Comparison of ENCODE assay signal across 9 cellular contexts in genomic region chr12:644293-644639, GRCh38. TPM values are rescaled to one million over a fixed set of nuclear protein-coding genes. Genes with fewer than 3 reads are reported as not detected.
DNase-seq lines count a peak whose midpoint lies in the region; ATAC-seq, FAIRE-seq and TF ChIP-seq lines count a peak whose summit lies in the region.
"Had no signal": no experiment of that assay in that cellular context is flagged by ENCODE, and none has a peak within 500 bp of the region (broad histone marks: within the 10 kb centered on the region; RNA-seq: fewer than 3 reads in every experiment).

No MANE protein-coding gene starts in this region.

- TF ChIP-seq EP300 in HepG2 (IDR thresholded peaks at IDR 0.05; ENCODE audit: low read depth in 2 of 2, low read length in 2 of 2), result no peak
- no peak for TF ChIP-seq EP300 in HepG2 (CRISPR knock-in tag; IDR thresholded peaks at IDR 0.05; ENCODE audit: borderline replicate concordance)

- peak overlapping the region; percentile 80 for H3K4me3 Mint-ChIP-seq in activated CD4-positive, alpha-beta T cell treated with anti-CD3 and anti-CD28 coated beads, Interleukin-2, amount 10 ng/mL, durations not matched to agents 7 days and 5 days
- peak overlapping the region; percentile 84 for H3K4me3 Mint-ChIP-seq in activated CD8-positive, alpha-beta T cell treated with anti-CD3 and anti-CD28 coated beads for 36 hours

- H3K9me3 ChIP-seq in HepG2 (ENCODE audit: low read length) (no peaks in the 10 kb centered on the region), subcutaneous abdominal adipose tissue (ENCODE audit: control insufficient read depth in 5 of 5, low read length in 5 of 5) (no peaks in the 10 kb centered on the region), smooth muscle cell (replicated peaks; ENCODE audit: low read depth) (no peaks in the 10 kb centered on the region)

- no peaks in the 10 kb centered on the region for H3K27me3 Mint-ChIP-seq in activated CD4-positive, alpha-beta T cell treated with anti-CD3 and anti-CD28 coated beads, Interleukin-2, amount 10 ng/mL, durations not matched to agents 7 days and 5 days
- no peaks in the 10 kb centered on the region for H3K27me3 Mint-ChIP-seq in activated CD8-positive, alpha-beta T cell treated with anti-CD3 and anti-CD28 coated beads for 36 hours

- H3K36me3 ChIP-seq in HepG2 (replicated peaks in 1 of 2; ENCODE audit: control insufficient read depth in 1 of 2, insufficient read depth in 2 of 2, low read length in 2 of 2) (no peaks in the 10 kb centered on the region), subcutaneous abdominal adipose tissue (ENCODE audit: control insufficient read depth in 5 of 5, insufficient read depth in 5 of 5, low read length in 5 of 5) (no peaks in the 10 kb centered on the region), smooth muscle cell (ENCODE audit: low read depth) (no peaks in the 10 kb centered on the region)

- no peak for ATAC-seq in activated CD8-positive, alpha-beta T cell treated with anti-CD3 and anti-CD28 coated beads for 36 hours
- no peak for ATAC-seq in HepG2

- H3K4me2 ChIP-seq in HepG2 (ENCODE audit: low read depth, low read length) (no peak overlapping the region), smooth muscle cell (no peak overlapping the region)

- TF ChIP-seq POLR2A in HepG2 (IDR thresholded peaks at IDR 0.05; ENCODE audit: insufficient read depth in 1 of 2, low read depth in 2 of 2, low read length in 2 of 2), result no peak

- FAIRE-seq in HepG2 (lab: Jason Lieb, UNC), result no peak

- BruUV-seq in HepG2 (replicated peaks; lab: Mats Ljungman, UMichigan), result no TSS peak

- intact Hi-C loops in activated CD8-positive, alpha-beta T cell treated with anti-CD3 and anti-CD28 coated beads for 36 hours (cut with micrococcal nuclease), result no loop called here
- intact Hi-C loops in HepG2 (cut with micrococcal nuclease; ENCODE audit: unreplicated experiment), result loop anchor here (10.0 kb wide), 1 partner anchor 69 kb away; no protein-coding TSS in a partner anchor

- POLR2A ChIA-PET in activated CD4-positive, alpha-beta T cell treated with anti-CD3 and anti-CD28 coated beads, Interleukin-2, amount 10 ng/mL, durations not matched to agents 7 days and 5 days (lab: Charles Lee), result interaction anchor here (1.1 kb wide), 1 partner anchor 106 kb away, joined by 3 read pairs; no protein-coding TSS in a partner anchor
- POLR2A ChIA-PET in activated CD8-positive, alpha-beta T cell treated with anti-CD3 and anti-CD28 coated beads for 36 hours (lab: Charles Lee), result interaction anchor here (1.1 to 3.4 kb wide), 3 partner anchors 14 to 69 kb away, joined by 4 to 24 read pairs (median 8); no protein-coding TSS in a partner anchor
- POLR2A ChIA-PET in HepG2 (lab: Yijun Ruan, JAX), result no interaction called here

- H3K4me1 ChIP-seq in HepG2 (ENCODE audit: insufficient read depth, low read length) (peaks cover 66% of the 10 kb centered on the region), subcutaneous abdominal adipose tissue (ENCODE audit: control insufficient read depth in 5 of 5, insufficient read depth in 5 of 5, low read length in 5 of 5) (peaks cover 26 to 56% (median 51%) of the 10 kb centered on the region in 5 donors), smooth muscle cell (ENCODE audit: low read depth) (no peaks in the 10 kb centered on the region)

- no peak overlapping the region for H2AFZ ChIP-seq in HepG2 (ENCODE audit: low read length)
- no peak overlapping the region for H2AFZ ChIP-seq in smooth muscle cell (ENCODE audit: low read depth)

- TF ChIP-seq RAD21 in HepG2 (CRISPR knock-in tag; IDR thresholded peaks at IDR 0.05), result no peak

- no peaks in the 10 kb centered on the region for H3K9me3 Mint-ChIP-seq in activated CD4-positive, alpha-beta T cell treated with anti-CD3 and anti-CD28 coated beads, Interleukin-2, amount 10 ng/mL, durations not matched to agents 7 days and 5 days
- H3K9me3 Mint-ChIP-seq in activated CD8-positive, alpha-beta T cell treated with anti-CD3 and anti-CD28 coated beads for 36 hours, result no peaks in the 10 kb centered on the region

- no peak overlapping the region for H3K27ac ChIP-seq in HepG2 (ENCODE audit: extremely low read length, insufficient read depth, low read length)
- peak overlapping the region; percentile 100 for H3K27ac ChIP-seq in subcutaneous abdominal adipose tissue (ENCODE audit: low read depth, low read length)
- no peak overlapping the region for H3K27ac ChIP-seq in smooth muscle cell (ENCODE audit: low read depth)

- H3K27me3 ChIP-seq in HepG2 (ENCODE audit: control insufficient read depth in 1 of 2, insufficient read depth in 2 of 2, low read length in 2 of 2) (no peaks in the 10 kb centered on the region), subcutaneous abdominal adipose tissue (ENCODE audit: control insufficient read depth in 5 of 5, insufficient read depth in 4 of 5, low read length in 5 of 5) (no peaks in the 10 kb centered on the region), smooth muscle cell (ENCODE audit: low read depth) (no peaks in the 10 kb centered on the region)

- no peak for TF ChIP-seq CTCF in activated CD8-positive, alpha-beta T cell treated with anti-CD3 and anti-CD28 coated beads for 36 hours (IDR thresholded peaks at IDR 0.05)
- TF ChIP-seq CTCF in HepG2 (CRISPR knock-in tag; IDR thresholded peaks at IDR 0.05), result no peak
- TF ChIP-seq CTCF in smooth muscle cell (IDR thresholded peaks at IDR 0.05; ENCODE audit: borderline replicate concordance, insufficient read depth, poor library complexity, severe bottlenecking), result no peak
- no peak for TF ChIP-seq CTCF in GM20000 (IDR thresholded peaks at IDR 0.05; ENCODE audit: extremely low read depth, missing control alignments)

- CTCF ChIA-PET in activated CD4-positive, alpha-beta T cell treated with anti-CD3 and anti-CD28 coated beads, Interleukin-2, amount 10 ng/mL, durations not matched to agents 7 days and 5 days (lab: Charles Lee), result interaction anchor here (1.5 to 2.2 kb wide), 4 partner anchors 12 to 107 kb away, joined by 3 to 18 read pairs (median 6); partner anchors contain the start of gene WNK1
- CTCF ChIA-PET in activated CD8-positive, alpha-beta T cell treated with anti-CD3 and anti-CD28 coated beads for 36 hours (lab: Charles Lee), result interaction anchor here (0.8 to 3.4 kb wide), 6 partner anchors 17 to 106 kb away, joined by 3 to 18 read pairs (median 4); partner anchors contain the start of gene NINJ2
- CTCF ChIA-PET in HepG2 (lab: Yijun Ruan, JAX; ENCODE audit: low intra/inter-chr PET ratio, low total read pairs), result no interaction called here

- H4K20me1 ChIP-seq in HepG2 (ENCODE audit: insufficient read depth, low read length), result no peaks in the 10 kb centered on the region
- no peaks in the 10 kb centered on the region for H4K20me1 ChIP-seq in smooth muscle cell (ENCODE audit: low read depth)

- H3F3A ChIP-seq in smooth muscle cell (ENCODE audit: low read depth), result peaks cover 5% of the 10 kb centered on the region

- in situ Hi-C loops in HepG2 (cut with HindIII; ENCODE audit: extremely low pct_ligation_motif_present, low pct_unique_long_range_greater_than_20kb), result no loop called here

- peaks cover 56% of the 10 kb centered on the region for H3K4me1 Mint-ChIP-seq in activated CD4-positive, alpha-beta T cell treated with anti-CD3 and anti-CD28 coated beads, Interleukin-2, amount 10 ng/mL, durations not matched to agents 7 days and 5 days
- peaks cover 51% of the 10 kb centered on the region for H3K4me1 Mint-ChIP-seq in activated CD8-positive, alpha-beta T cell treated with anti-CD3 and anti-CD28 coated beads for 36 hours (ENCODE audit: low read depth)

- DNase-seq in activated CD4-positive, alpha-beta T cell treated with anti-CD3 and anti-CD28 coated beads, Interleukin-2, amount 10 ng/mL, durations not matched to agents 7 days and 5 days, result no peak
- DNase-seq in activated CD4-positive, alpha-beta T cell treated with anti-CD3 and anti-CD28 coated beads for 4 hours, result no peak
- no peak for DNase-seq in activated CD8-positive, alpha-beta T cell treated with anti-CD3 and anti-CD28 coated beads for 36 hours
- DNase-seq in HepG2 (ENCODE audit: low spot score), result no peak
- DNase-seq in DMS 273 treated with DMSO at 0.1 percent for 48 hours (lab: John Stamatoyannopoulos, UW), result no peak
- DNase-seq in smooth muscle cell (lab: John Stamatoyannopoulos, UW; ENCODE audit: unreplicated experiment), result no peak
- no peak for DNase-seq in GM20000 (ENCODE audit: low spot score)

- 91% methylated on average over 6 of the region's 6 CpGs for WGBS in HepG2 (ENCODE audit: low lambda C conversion rate)
- 96% methylated on average over 6 of the region's 6 CpGs for WGBS in smooth muscle cell (ENCODE audit: low lambda C conversion rate)

- H3K79me2 ChIP-seq in HepG2 (ENCODE audit: insufficient read depth, low read length), result no peaks in the 10 kb centered on the region
- no peaks in the 10 kb centered on the region for H3K79me2 ChIP-seq in smooth muscle cell (ENCODE audit: low read depth)

- H3K4me3 ChIP-seq in HepG2 (replicated peaks in 1 of 3; ENCODE audit: insufficient read depth in 1 of 3, low read depth in 2 of 3, low read length in 3 of 3) (no peak overlapping the region), subcutaneous abdominal adipose tissue (ENCODE audit: low read depth in 1 of 5, low read length in 5 of 5) (peak overlapping the region in 3 of 5 donors; percentile 60 to 82 (median 74)), smooth muscle cell (no peak overlapping the region)

- H3K36me3 Mint-ChIP-seq in activated CD4-positive, alpha-beta T cell treated with anti-CD3 and anti-CD28 coated beads, Interleukin-2, amount 10 ng/mL, durations not matched to agents 7 days and 5 days (ENCODE audit: low read depth), result peaks cover 9% of the 10 kb centered on the region
- peaks cover 4% of the 10 kb centered on the region for H3K36me3 Mint-ChIP-seq in activated CD8-positive, alpha-beta T cell treated with anti-CD3 and anti-CD28 coated beads for 36 hours (ENCODE audit: low read depth)

- H3K9ac ChIP-seq in HepG2 (ENCODE audit: insufficient read depth, low read depth, low read length) (no peak overlapping the region), subcutaneous abdominal adipose tissue (ENCODE audit: low read length in 5 of 5) (peak overlapping the region; percentile 30 to 90 (median 57)), smooth muscle cell (ENCODE audit: low read depth) (no peak overlapping the region)

- peak overlapping the region; percentile 95 for H3K27ac Mint-ChIP-seq in activated CD4-positive, alpha-beta T cell treated with anti-CD3 and anti-CD28 coated beads, Interleukin-2, amount 10 ng/mL, durations not matched to agents 7 days and 5 days
- H3K27ac Mint-ChIP-seq in activated CD8-positive, alpha-beta T cell treated with anti-CD3 and anti-CD28 coated beads for 36 hours, result no peak overlapping the region

RNA-seq across cellular contexts. Expression of gene NINJ2, which starts 19.0 kb away (rescaled TPM):
- 1 to 10 TPM; 6.7 to 7.4 TPM for total RNA-seq in activated CD4-positive, alpha-beta T cell treated with anti-CD3 and anti-CD28 coated beads, Interleukin-2, amount 10 ng/mL, durations not matched to agents 7 days and 5 days
- total RNA-seq in activated CD8-positive, alpha-beta T cell treated with anti-CD3 and anti-CD28 coated beads for 36 hours, result 1 to 10 TPM; 2.2 to 2.5 TPM
- 0.62 and 0.94 TPM in 2 replicates for total RNA-seq in HepG2 (2016; rRNA removed; fragmentation: Illumina TruSeq; extraction: Trizol)
- total RNA-seq in HepG2 (2016; cell fraction: cytosol; rRNA removed; fragmentation: Illumina TruSeq; extraction: Trizol; ENCODE audit: low read depth), result 0.51 TPM in 1 of 2 replicates, not detected in the other
- 0.34 and 0.56 TPM in 2 replicates for total RNA-seq in HepG2 (2016; cell fraction: insoluble cytoplasmic fraction; rRNA removed; fragmentation: Illumina TruSeq; extraction: Trizol)
- total RNA-seq in HepG2 (2016; cell fraction: membrane; rRNA removed; fragmentation: Illumina TruSeq; extraction: Trizol), result 0.31 and 0.34 TPM in 2 replicates
- 1.0 TPM in 1 of 2 replicates, not detected in the other for total RNA-seq in HepG2 (2016; cell fraction: nucleus; rRNA removed; fragmentation: Illumina TruSeq; extraction: Trizol)
- polyA plus RNA-seq in HepG2 (2011; rRNA removed), result 3.8 and 5.4 TPM in 2 replicates
- polyA plus RNA-seq in HepG2 (2011; cell fraction: cytosol; rRNA removed), result 5.5 and 5.9 TPM in 2 replicates
- 3.4 and 3.9 TPM in 2 replicates for polyA plus RNA-seq in HepG2 (2011; cell fraction: nucleus; rRNA removed)
- polyA plus RNA-seq in HepG2 (2012), result 4.9 and 6.3 TPM in 2 replicates
- 0.87 and 0.95 TPM in 2 replicates for polyA plus RNA-seq in HepG2 (2016; cell fraction: cytosol; fragmentation: Illumina TruSeq; extraction: Trizol; ENCODE audit: low read depth)
- polyA plus RNA-seq in HepG2 (2016; cell fraction: insoluble cytoplasmic fraction; fragmentation: Illumina TruSeq; extraction: Trizol; ENCODE audit: low read depth), result 0.94 and 1.3 TPM in 2 replicates
- 0.98 and 1.2 TPM in 2 replicates for polyA plus RNA-seq in HepG2 (2016; cell fraction: membrane; fragmentation: Illumina TruSeq; extraction: Trizol; ENCODE audit: low read depth)
- polyA plus RNA-seq in HepG2 (2016; cell fraction: nucleus; fragmentation: Illumina TruSeq; extraction: Trizol; ENCODE audit: insufficient read depth, low read depth), result 0.83 TPM in 2 replicates
- polyA minus RNA-seq in HepG2 (2011; rRNA and poly(A)+ RNA removed; ENCODE audit: low replicate concordance), result 7.4 and 19.5 TPM in 2 replicates
- polyA minus RNA-seq in HepG2 (2011; cell fraction: cytosol; rRNA and poly(A)+ RNA removed), result 1.1 and 2.0 TPM in 2 replicates
- polyA minus RNA-seq in HepG2 (2011; cell fraction: nucleus; rRNA and poly(A)+ RNA removed), result 0.64 and 1.6 TPM in 2 replicates
- total RNA-seq in smooth muscle cell, result 0.45 and 12.1 TPM in 2 replicates
- 4.2 and 4.6 TPM in 2 replicates for polyA plus RNA-seq in smooth muscle cell
- polyA plus RNA-seq: AG04450 had no signal

Comparison
In these comparisons a context has a peak if more than half of its experiments do, and no peak if none do; other contexts are left out.
1. H3K4me3 ChIP-seq: peak in subcutaneous abdominal adipose tissue (3 of 5); none in HepG2 (0 of 3) and smooth muscle cell (single experiment).
2. H3K9ac ChIP-seq: peak in subcutaneous abdominal adipose tissue (5 of 5); none in HepG2 (single experiment) and smooth muscle cell (single experiment).